In genomic region chr5:74478328-74478727, GRCh38 we compare ENCODE assay signal across 13 cellular contexts.
DNase-seq lines count a peak whose midpoint lies in the region; ATAC-seq and TF ChIP-seq lines count a peak whose summit lies in the region.
"Had no signal": no experiment of that assay in that cellular context is flagged by ENCODE, and none has a peak within 500 bp of the region (broad histone marks: within the 10 kb centered on the region; RNA-seq: fewer than 3 reads in every experiment).

No MANE protein-coding gene starts in this region.

- no peak for TF ChIP-seq CTCF in BE2C (IDR thresholded peaks at IDR 0.05; ENCODE audit: low read depth, low read length)
- no peak for TF ChIP-seq CTCF in OCI-LY7 (conservative IDR thresholded peaks at IDR 0.05; ENCODE audit: low read length)
- no peak for TF ChIP-seq CTCF in natural killer cell (IDR thresholded peaks at IDR 0.05)

- WGBS in neuronal stem cell (ENCODE audit: extremely low coverage in 2 of 2, insufficient read length in 2 of 2, insufficient replicate concordance in 1 of 2), 2 donors, result no CpG with 5 or more reads among the region's 5 CpGs

- H3K4me3 ChIP-seq in BE2C (ENCODE audit: low read depth, low read length), result peak overlapping the region; percentile 27
- H3K4me3 ChIP-seq in OCI-LY7 (ENCODE audit: low read depth, low read length, poor library complexity, severe bottlenecking), result no peak overlapping the region
- H3K4me3 ChIP-seq in neuronal stem cell (ENCODE audit: low read length in 2 of 2), result no peak overlapping the region
- H3K4me3 ChIP-seq: HAP-1 had no signal

- no peak overlapping the region for H2AK5ac ChIP-seq in neuronal stem cell (ENCODE audit: low read depth, low read length)

- H2AFZ ChIP-seq in OCI-LY7 (ENCODE audit: low read length) (peak overlapping the region; percentile 51; the same call in 1 of the 2 replicates), neuronal stem cell (ENCODE audit: low read length) (no peak overlapping the region)

- no peak overlapping the region for H3K4me3 Mint-ChIP-seq in memory B cell
- H3K4me3 Mint-ChIP-seq in natural killer cell, result no peak overlapping the region
- H3K4me3 Mint-ChIP-seq: CD4-positive, alpha-beta T cell had no signal

- no peak overlapping the region for H3K23ac ChIP-seq in neuronal stem cell (ENCODE audit: low read depth, low read length, poor library complexity)

- H4K20me1 ChIP-seq in OCI-LY7 (ENCODE audit: insufficient read depth, low read length), result no peaks in the 10 kb centered on the region

- H3K36me3 ChIP-seq in BE2C (no peaks in the 10 kb centered on the region), OCI-LY7 (ENCODE audit: insufficient read depth, low read length) (no peaks in the 10 kb centered on the region), neuronal stem cell (replicated peaks in 1 of 2; ENCODE audit: control insufficient read depth in 2 of 2, insufficient read depth in 2 of 2, low read length in 2 of 2) (no peaks in the 10 kb centered on the region)
- H3K36me3 ChIP-seq: HAP-1 had no signal

- H3K27me3 Mint-ChIP-seq in memory B cell (peaks cover 11% of the 10 kb centered on the region), natural killer cell (ENCODE audit: low read depth in 2 of 2) (peaks cover 3 to 14% of the 10 kb centered on the region in 2 donors)

- H3K4me1 Mint-ChIP-seq in memory B cell (peaks cover 8% of the 10 kb centered on the region), natural killer cell (no peaks in the 10 kb centered on the region)

- H3K4me1 ChIP-seq in BE2C (peaks cover 42% of the 10 kb centered on the region), OCI-LY7 (ENCODE audit: insufficient read depth, low read length, poor library complexity, severe bottlenecking) (peaks cover 68% of the 10 kb centered on the region), neuronal stem cell (ENCODE audit: control insufficient read depth in 2 of 2, insufficient read depth in 1 of 2, low read depth in 1 of 2, low read length in 2 of 2) (peaks cover 0 to 20% of the 10 kb centered on the region in 2 donors)
- H3K4me1 ChIP-seq: HAP-1 had no signal

- H3K79me2 ChIP-seq in OCI-LY7 (ENCODE audit: insufficient read depth, low read depth, low read length), result no peaks in the 10 kb centered on the region

- H3K4me2 ChIP-seq in OCI-LY7 (ENCODE audit: low read length) (peak overlapping the region; percentile 34), neuronal stem cell (ENCODE audit: insufficient read depth, low read length, poor library complexity, severe bottlenecking) (no peak overlapping the region)

- H3K9me3 ChIP-seq in BE2C (no peaks in the 10 kb centered on the region), OCI-LY7 (ENCODE audit: low read length) (no peaks in the 10 kb centered on the region), neuronal stem cell (replicated peaks in 1 of 2; ENCODE audit: control insufficient read depth in 2 of 2, insufficient read depth in 1 of 2, low read depth in 1 of 2, low read length in 2 of 2) (no peaks in the 10 kb centered on the region)
- H3K9me3 ChIP-seq: Caco-2, HAP-1 had no signal

- H3K9ac ChIP-seq in neuronal stem cell (ENCODE audit: low read depth, low read length, poor library complexity), result no peak overlapping the region

- no peaks in the 10 kb centered on the region for H3K9me2 ChIP-seq in OCI-LY7 (ENCODE audit: insufficient read depth, low read length)

- H3K36me3 Mint-ChIP-seq in memory B cell, result no peaks in the 10 kb centered on the region
- no peaks in the 10 kb centered on the region for H3K36me3 Mint-ChIP-seq in natural killer cell

- no peaks in the 10 kb centered on the region for H3K9me3 Mint-ChIP-seq in memory B cell
- no peaks in the 10 kb centered on the region for H3K9me3 Mint-ChIP-seq in natural killer cell
- H3K9me3 Mint-ChIP-seq: CD4-positive, alpha-beta T cell had no signal

- H2BK12ac ChIP-seq in neuronal stem cell (ENCODE audit: low read length), result no peak overlapping the region

- H3K27ac ChIP-seq in OCI-LY7 (ENCODE audit: low read depth, low read length, poor library complexity, severe bottlenecking) (no peak overlapping the region), neuronal stem cell (replicated peaks; ENCODE audit: low read length) (no peak overlapping the region)
- H3K27ac ChIP-seq: C4-2B, HL-60 had no signal

- POLR2A ChIA-PET in OCI-LY7 (lab: Charles Lee), result no interaction called here

- H3K4ac ChIP-seq in neuronal stem cell (ENCODE audit: low read length), result no peak overlapping the region

- intact Hi-C loops in OCI-LY7 (cut with micrococcal nuclease; ENCODE audit: unreplicated experiment), result no loop called here
- intact Hi-C loops in natural killer cell (cut with micrococcal nuclease), result no loop called here

- H4K8ac ChIP-seq in neuronal stem cell (ENCODE audit: low read depth, low read length), result no peak overlapping the region

- no peak overlapping the region for H2BK5ac ChIP-seq in neuronal stem cell (ENCODE audit: low read length)

- H3K14ac ChIP-seq in neuronal stem cell (ENCODE audit: low read length), result no peak overlapping the region

- no peaks in the 10 kb centered on the region for H3K79me1 ChIP-seq in neuronal stem cell (ENCODE audit: low read depth, low read length)

- peak; percentile 54 for DNase-seq in BE2C
- no peak for DNase-seq in OCI-LY7 (ENCODE audit: low spot score)
- DNase-seq in memory B cell (ENCODE audit: low spot score in 2 of 2), result no peak
- no peak for DNase-seq in neuronal stem cell (ENCODE audit: low spot score)
- DNase-seq in cerebellar cortex (ENCODE audit: low spot score), result no peak
- no peak for DNase-seq in natural killer cell
- DNase-seq: Caco-2; CD4-positive, alpha-beta T cell; GDM1 had no signal

- H3K27me3 ChIP-seq in BE2C (no peaks in the 10 kb centered on the region), neuronal stem cell (ENCODE audit: control insufficient read depth in 3 of 3, insufficient read depth in 3 of 3, low read depth in 1 of 3, low read length in 3 of 3) (no peaks in the 10 kb centered on the region)

- peak overlapping the region; percentile 35 for H2BK15ac ChIP-seq in neuronal stem cell (ENCODE audit: low read length)

- no peak overlapping the region for H2BK120ac ChIP-seq in neuronal stem cell (ENCODE audit: low read depth, low read length)

- H3K18ac ChIP-seq in neuronal stem cell (ENCODE audit: low read length), result no peak overlapping the region

- H3K27ac Mint-ChIP-seq in memory B cell (peak overlapping the region; percentile 21), natural killer cell (no peak overlapping the region)
- H3K27ac Mint-ChIP-seq: CD4-positive, alpha-beta T cell had no signal

- ATAC-seq in memory B cell (ENCODE audit: low read depth) (no peak), GM18498 (IDR thresholded peaks at IDR 0.05; ENCODE audit: unreplicated experiment) (no peak), natural killer cell (no peak)

- CTCF ChIA-PET in OCI-LY7 (lab: Charles Lee; ENCODE audit: unreplicated experiment), result no interaction called here

- BruUV-seq in OCI-LY7 (replicated peaks; lab: Mats Ljungman, UMichigan), result no TSS peak

- H4K91ac ChIP-seq in neuronal stem cell (ENCODE audit: low read depth, low read length, poor library complexity), result no peak overlapping the region
